ENCODE assay signal across 28 cellular contexts in the genomic region with DNA sequence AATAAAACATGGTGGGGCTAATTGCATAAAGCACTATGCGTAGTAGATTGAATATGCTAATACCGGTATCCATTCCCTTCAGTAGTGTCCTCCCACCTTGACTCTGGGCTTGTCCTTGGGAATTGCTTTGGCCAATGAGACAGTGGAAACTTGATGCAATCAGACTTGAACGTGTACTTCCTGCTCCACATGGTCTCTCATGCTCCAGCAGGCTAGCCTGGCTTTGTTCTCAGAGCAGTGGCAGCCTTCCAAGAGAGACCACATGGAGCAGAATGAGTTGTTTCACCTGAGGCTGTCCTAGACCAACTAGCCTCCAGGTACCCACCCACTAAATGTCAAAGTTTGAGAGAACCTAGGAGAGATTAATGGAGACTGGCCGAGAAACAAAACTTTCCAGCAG. TPM values are rescaled to one million over a fixed set of nuclear protein-coding genes. Genes with fewer than 3 reads are reported as not detected.
DNase-seq lines count a peak whose midpoint lies in the region; ATAC-seq, FAIRE-seq and TF ChIP-seq lines count a peak whose summit lies in the region.
"Had no signal": no experiment of that assay in that cellular context is flagged by ENCODE, and none has a peak within 500 bp of the region (broad histone marks: within the 10 kb centered on the region; RNA-seq: fewer than 3 reads in every experiment).

No MANE protein-coding gene starts in this region.

- H3K36me3 Mint-ChIP-seq in effector memory CD8-positive, alpha-beta T cell (ENCODE audit: insufficient read depth) = no peaks in the 10 kb centered on the region
- H3K36me3 Mint-ChIP-seq: activated naive CD8-positive, alpha-beta T cell treated with anti-CD3 and anti-CD28 coated beads for 36 hours; CD8-positive, alpha-beta T cell; IgD-negative memory B cell; mesothelial cell of epicardium; natural killer cell had no signal

- DNase-seq in DMS53 (lab: John Stamatoyannopoulos, UW) (peak; percentile 26), DMS53 treated with DMSO at 0.1 percent for 48 hours (lab: John Stamatoyannopoulos, UW; ENCODE audit: unreplicated experiment) (no peak), HPDE6-E6E7 (ENCODE audit: extremely low spot score) (peak; percentile 46), RWPE2 (ENCODE audit: low spot score) (no peak), iris pigment epithelial cell (ENCODE audit: low read depth) (peak; percentile 7), kidney (no peak)
- DNase-seq in stimulated activated CD4-positive, alpha-beta T cell treated with anti-CD3 and anti-CD28 coated beads, Interleukin-2, amount 100 ng/mL, for 48 hours = no peak
- no peak for DNase-seq in effector memory CD8-positive, alpha-beta T cell
- DNase-seq: 8988T; activated CD8-positive, alpha-beta memory T cell treated with anti-CD3 and anti-CD28 coated beads, Interleukin-2, amount 50 U/mL, for 48 hours; activated naive CD8-positive, alpha-beta T cell treated with anti-CD3 and anti-CD28 coated beads for 36 hours; AML-193; CD8-positive, alpha-beta T cell; cerebellar nuclear complex; DND-41; left colon; MG63; natural killer cell; NCI-H1417; NCI-H226; NK-92 treated with Interleukin-12 subunit alpha and Interleukin-12 subunit beta, amount 100 ng/mL, for 24 hours; Peyer's patch; SK-N-SH; stimulated activated naive CD8-positive, alpha-beta T cell treated with anti-CD3 and anti-CD28 coated beads, Interleukin-15, amount 100 ng/mL, for 72 hours; transverse colon had no signal

- H3K36me3 ChIP-seq in RWPE2 (ENCODE audit: low read depth) (no peaks in the 10 kb centered on the region), kidney (ENCODE audit: control insufficient read depth in 1 of 2, insufficient read depth in 2 of 2, low read length in 2 of 2) (no peaks in the 10 kb centered on the region)
- H3K36me3 ChIP-seq: gastroesophageal sphincter, MG63, Peyer's patch, transverse colon had no signal

- no peak for FAIRE-seq in kidney (lab: Jason Lieb, UNC)

- H3K27ac Mint-ChIP-seq in effector memory CD8-positive, alpha-beta T cell = no peak overlapping the region
- H3K27ac Mint-ChIP-seq: activated naive CD8-positive, alpha-beta T cell treated with anti-CD3 and anti-CD28 coated beads for 36 hours; CD8-positive, alpha-beta T cell; IgD-negative memory B cell; mesothelial cell of epicardium; natural killer cell; stimulated activated naive CD8-positive, alpha-beta T cell treated with anti-CD3 and anti-CD28 coated beads, Interleukin-15, amount 100 ng/mL, for 72 hours had no signal

- H3K27me3 ChIP-seq in RWPE2 (ENCODE audit: insufficient read depth, poor library complexity, severe bottlenecking) = no peaks in the 10 kb centered on the region
- H3K27me3 ChIP-seq: gastroesophageal sphincter, MG63, Peyer's patch, transverse colon had no signal

- H3K27ac ChIP-seq in RWPE2 (ENCODE audit: poor library complexity, severe bottlenecking) = peak overlapping the region; percentile 33
- no peak overlapping the region for H3K27ac ChIP-seq in kidney (ENCODE audit: low read depth in 2 of 2, low read length in 2 of 2)
- H3K27ac ChIP-seq: gastroesophageal sphincter, Peyer's patch, transverse colon had no signal

- no peak overlapping the region for H3K9ac ChIP-seq in kidney (ENCODE audit: low read length in 2 of 2)
- H3K9ac ChIP-seq: SK-N-SH had no signal

- H3K27me3 Mint-ChIP-seq in effector memory CD8-positive, alpha-beta T cell = no peaks in the 10 kb centered on the region
- H3K27me3 Mint-ChIP-seq: IgD-negative memory B cell; stimulated activated naive CD8-positive, alpha-beta T cell treated with anti-CD3 and anti-CD28 coated beads, Interleukin-15, amount 100 ng/mL, for 72 hours had no signal

- intact Hi-C loops in kidney (cut with DNase I) = no loop called here

- no peak for TF ChIP-seq CTCF in RWPE2 (IDR thresholded peaks at IDR 0.05; ENCODE audit: poor library complexity, severe bottlenecking)
- TF ChIP-seq CTCF in kidney (IDR thresholded peaks at IDR 0.05; ENCODE audit: borderline replicate concordance, extremely low read depth, insufficient read depth) = no peak

- peak; percentile 86 for ATAC-seq in RWPE2 (ENCODE audit: low read depth)
- ATAC-seq in effector memory CD8-positive, alpha-beta T cell (replicated peaks) = no peak
- ATAC-seq: CD8-positive, alpha-beta T cell; gastroesophageal sphincter; left colon; natural killer cell; stimulated activated naive CD8-positive, alpha-beta T cell treated with anti-CD3 and anti-CD28 coated beads, Interleukin-15, amount 100 ng/mL, for 72 hours had no signal

- H3K9me3 Mint-ChIP-seq in effector memory CD8-positive, alpha-beta T cell = peaks cover 3 to 5% of the 10 kb centered on the region in 2 donors
- H3K9me3 Mint-ChIP-seq: activated naive CD8-positive, alpha-beta T cell treated with anti-CD3 and anti-CD28 coated beads for 36 hours had no signal

- no peak overlapping the region for H3K4me3 ChIP-seq in RWPE2 (ENCODE audit: severe bottlenecking)
- no peak overlapping the region for H3K4me3 ChIP-seq in kidney (ENCODE audit: low read length in 2 of 2)
- H3K4me3 ChIP-seq: gastroesophageal sphincter, MG63, Peyer's patch, transverse colon had no signal

- H3K4me1 ChIP-seq in RWPE2 (ENCODE audit: insufficient read depth, poor library complexity, severe bottlenecking) (no peaks in the 10 kb centered on the region), kidney (ENCODE audit: control insufficient read depth in 1 of 2, insufficient read depth in 1 of 2, low read depth in 1 of 2, low read length in 2 of 2) (no peaks in the 10 kb centered on the region)
- H3K4me1 ChIP-seq: gastroesophageal sphincter, Peyer's patch, transverse colon had no signal

- H3K9me3 ChIP-seq in RWPE2 (ENCODE audit: severe bottlenecking) = peaks cover 2% of the 10 kb centered on the region
- peaks cover 0 to 3% of the 10 kb centered on the region in 2 donors for H3K9me3 ChIP-seq in kidney (ENCODE audit: control insufficient read depth in 1 of 2, low read length in 2 of 2)
- H3K9me3 ChIP-seq: gastroesophageal sphincter, MG63, Peyer's patch, SK-N-SH, transverse colon had no signal

- H3K4me3 Mint-ChIP-seq in effector memory CD8-positive, alpha-beta T cell = no peak overlapping the region
- H3K4me3 Mint-ChIP-seq: activated naive CD8-positive, alpha-beta T cell treated with anti-CD3 and anti-CD28 coated beads for 36 hours; CD8-positive, alpha-beta T cell; IgD-negative memory B cell; mesothelial cell of epicardium; natural killer cell; stimulated activated naive CD8-positive, alpha-beta T cell treated with anti-CD3 and anti-CD28 coated beads, Interleukin-15, amount 100 ng/mL, for 72 hours had no signal

- no peaks in the 10 kb centered on the region for H3K4me1 Mint-ChIP-seq in effector memory CD8-positive, alpha-beta T cell (ENCODE audit: low read depth in 2 of 2)
- H3K4me1 Mint-ChIP-seq: activated naive CD8-positive, alpha-beta T cell treated with anti-CD3 and anti-CD28 coated beads for 36 hours; IgD-negative memory B cell; natural killer cell; stimulated activated naive CD8-positive, alpha-beta T cell treated with anti-CD3 and anti-CD28 coated beads, Interleukin-15, amount 100 ng/mL, for 72 hours had no signal

RNA-seq across cellular contexts. Expression of gene BTBD3, which starts 37.0 kb away (rescaled TPM):
- total RNA-seq in kidney = 37.7 TPM
- polyA plus RNA-seq in kidney (ENCODE audit: insufficient read depth, low read depth, low replicate concordance) = 11.6 TPM
- polyA plus RNA-seq: IgD-negative memory B cell had no signal

Comparison
In these comparisons a context has a peak if more than half of its experiments do, and no peak if none do; other contexts are left out.
1. DNase-seq: peak in DMS53 (single experiment), HPDE6-E6E7 (single experiment) and iris pigment epithelial cell (single experiment); none in DMS53 treated with DMSO at 0.1 percent for 48 hours (single experiment), RWPE2 (single experiment), stimulated activated CD4-positive, alpha-beta T cell treated with anti-CD3 and anti-CD28 coated beads, Interleukin-2, amount 100 ng/mL, for 48 hours (0 of 2), effector memory CD8-positive, alpha-beta T cell (0 of 3) and kidney (single experiment).